ENCODE assay signal across 8 cellular contexts in genomic region chr12:53493610-53494391, GRCh38. TPM values are rescaled to one million over a fixed set of nuclear protein-coding genes. Genes with fewer than 3 reads are reported as not detected.
A peak's percentile ranks its signal among the peaks of the same experiment; 100 is the strongest.
DNase-seq lines count a peak whose midpoint lies in the region; ATAC-seq and TF ChIP-seq lines count a peak whose summit lies in the region.

No MANE protein-coding gene starts in this region.

- POLR2A ChIA-PET in RWPE1 (lab: Yijun Ruan, JAX; ENCODE audit: low non-redundant PET), result interaction anchor here (0.5 to 0.8 kb wide), 2 partner anchors 10 to 43 kb away, joined by 3 to 7 read pairs; no protein-coding TSS in a partner anchor

- intact Hi-C loops in sciatic nerve (cut with DNase I), result no loop called here

- DNase-seq in DMS 273 (lab: John Stamatoyannopoulos, UW; ENCODE audit: unreplicated experiment) (peak; percentile 42), DMS 273 treated with DMSO at 0.1 percent for 48 hours (lab: John Stamatoyannopoulos, UW) (no peak), RWPE1 (ENCODE audit: low spot score) (no peak), fibroblast of pulmonary artery (ENCODE audit: low read depth) (no peak), sciatic nerve (ENCODE audit: low spot score) (peak; percentile 54)

- H3K27ac ChIP-seq in RWPE1, result peak overlapping the region; percentile 85

- peak overlapping the region; percentile 50 for H3K4me3 ChIP-seq in fibroblast of pulmonary artery (replicated peaks; ENCODE audit: low read depth, low read length)

- ATAC-seq in sciatic nerve, result no peak
- ATAC-seq in GM18519 (IDR thresholded peaks at IDR 0.05; ENCODE audit: low FRiP score, unreplicated experiment), result no peak
- no peak for ATAC-seq in HG02973 (IDR thresholded peaks at IDR 0.05; ENCODE audit: unreplicated experiment)
- ATAC-seq in GM21367 (IDR thresholded peaks at IDR 0.05; ENCODE audit: unreplicated experiment), result no peak

- TF ChIP-seq CTCF in RWPE1 (conservative IDR thresholded peaks at IDR 0.05; ENCODE audit: low read depth) (no peak), fibroblast of pulmonary artery (IDR thresholded peaks at IDR 0.05; ENCODE audit: low read length, missing control alignments) (no peak)

- CTCF ChIA-PET in RWPE1 (lab: Yijun Ruan, JAX), result interaction anchor here (1.0 kb wide), 1 partner anchor 12 kb away, joined by 4 read pairs; no protein-coding TSS in a partner anchor

RNA-seq across cellular contexts. Expression of gene MAP3K12, which starts 5.5 kb away (rescaled TPM):
- 28.6 TPM for total RNA-seq in sciatic nerve

RNA-seq across cellular contexts. Expression of gene TARBP2, which starts 7.3 kb away (rescaled TPM):
- 19.4 TPM for total RNA-seq in sciatic nerve

RNA-seq across cellular contexts. Expression of gene NPFF, which starts 13.5 kb away (rescaled TPM):
- not detected for total RNA-seq in sciatic nerve

RNA-seq across cellular contexts. Expression of gene PCBP2, which starts 41.9 kb away (rescaled TPM):
- total RNA-seq in sciatic nerve, result 772 TPM

RNA-seq across cellular contexts. Expression of gene PRR13, which starts 52.3 kb away (rescaled TPM):
- total RNA-seq in sciatic nerve, result 86.4 TPM

Comparison
In these comparisons a context has a peak if more than half of its experiments do, and no peak if none do; other contexts are left out.
1. DNase-seq: peak in DMS 273 (single experiment) and sciatic nerve (single experiment); none in DMS 273 treated with DMSO at 0.1 percent for 48 hours (single experiment), RWPE1 (single experiment) and fibroblast of pulmonary artery (single experiment).